18 cellular contexts compared by ENCODE assay signal in genomic region chr3:13261908-13262307, GRCh38.
"Had no signal": no experiment of that assay in that cellular context is flagged by ENCODE, and none has a peak within 500 bp of the region (broad histone marks: within the 10 kb centered on the region; RNA-seq: fewer than 3 reads in every experiment).

No MANE protein-coding gene starts in this region.

- H3K9me3 Mint-ChIP-seq: activated CD4-positive, alpha-beta memory T cell treated with anti-CD3 and anti-CD28 coated beads for 36 hours; activated T-helper 1 cell treated with anti-CD3 and anti-CD28 coated beads, Interleukin-12 subunit alpha, Interleukin-12 subunit beta, Interleukin-2, Interleukin-4 antibody, amounts not matched to agents 30 ng/mL and 10 ng/mL and 1 ng/mL, durations not matched to agents 14 hours and 24 hours and 36 hours; mesothelial cell of epicardium had no signal

- DNase-seq: activated CD4-positive, alpha-beta memory T cell treated with anti-CD3 and anti-CD28 coated beads for 36 hours; activated CD4-positive, alpha-beta T cell treated with anti-CD3 and anti-CD28 coated beads for 36 hours; activated gamma-delta T cell treated with Interleukin-2 at 50 U/mL for 16 hours; activated T-cell treated with anti-CD3 and anti-CD28 coated beads for 4 hours; amniotic stem cell; caudate nucleus; head of caudate nucleus; immature natural killer cell; lower lobe of right lung; occipital lobe; stimulated activated CD4-positive, alpha-beta T cell treated with anti-CD3 and anti-CD28 coated beads, Interleukin-12 subunit alpha, Interleukin-12 subunit beta, amount 100 ng/mL, for 4 hours; stimulated activated CD4-positive, alpha-beta T cell treated with anti-CD3 and anti-CD28 coated beads, Interleukin-1b, Interleukin-23, amount 100 ng/mL, for 48 hours; stimulated activated naive CD4-positive, alpha-beta T cell treated with Interleukin-2 at 50 U/mL for 16 hours had no signal

- H3K27ac Mint-ChIP-seq: activated CD4-positive, alpha-beta memory T cell treated with anti-CD3 and anti-CD28 coated beads for 36 hours; activated CD4-positive, alpha-beta T cell treated with anti-CD3 and anti-CD28 coated beads for 36 hours; activated naive CD8-positive, alpha-beta T cell; activated T-helper 1 cell treated with anti-CD3 and anti-CD28 coated beads, Interleukin-12 subunit alpha, Interleukin-12 subunit beta, Interleukin-2, Interleukin-4 antibody, amounts not matched to agents 30 ng/mL and 10 ng/mL and 1 ng/mL, durations not matched to agents 14 hours and 24 hours and 36 hours; mesothelial cell of epicardium had no signal

- H3K4me3 Mint-ChIP-seq: activated CD4-positive, alpha-beta memory T cell treated with anti-CD3 and anti-CD28 coated beads for 36 hours; activated CD4-positive, alpha-beta T cell treated with anti-CD3 and anti-CD28 coated beads for 36 hours; activated naive CD8-positive, alpha-beta T cell; activated T-helper 1 cell treated with anti-CD3 and anti-CD28 coated beads, Interleukin-12 subunit alpha, Interleukin-12 subunit beta, Interleukin-2, Interleukin-4 antibody, amounts not matched to agents 30 ng/mL and 10 ng/mL and 1 ng/mL, durations not matched to agents 14 hours and 24 hours and 36 hours; mesothelial cell of epicardium; WTC11 had no signal

- H3K27me3 Mint-ChIP-seq: activated CD4-positive, alpha-beta T cell treated with anti-CD3 and anti-CD28 coated beads for 36 hours; activated naive CD8-positive, alpha-beta T cell had no signal

- ATAC-seq: activated CD4-positive, alpha-beta T cell treated with anti-CD3 and anti-CD28 coated beads for 36 hours; WTC11 had no signal

- H3K4me1 ChIP-seq: lower lobe of right lung, tibial nerve had no signal

- H3K27me3 ChIP-seq: tibial nerve had no signal

- H3K27ac ChIP-seq: lower lobe of right lung, tibial nerve had no signal

- H3K36me3 ChIP-seq: lower lobe of right lung, tibial nerve had no signal

- H3K9me3 ChIP-seq: lower lobe of right lung had no signal

- H3K36me3 Mint-ChIP-seq: activated CD4-positive, alpha-beta memory T cell treated with anti-CD3 and anti-CD28 coated beads for 36 hours; activated naive CD8-positive, alpha-beta T cell; mesothelial cell of epicardium; WTC11 had no signal

- H3K4me1 Mint-ChIP-seq: mesothelial cell of epicardium had no signal

- H3K4me3 ChIP-seq: lower lobe of right lung, tibial nerve had no signal
